8 cellular contexts compared by ENCODE assay signal in genomic region chr12:57782608-57783465, GRCh38. TPM values are rescaled to one million over a fixed set of nuclear protein-coding genes. Genes with fewer than 3 reads are reported as not detected.
DNase-seq lines count a peak whose midpoint lies in the region; ATAC-seq and TF ChIP-seq lines count a peak whose summit lies in the region.

Gene TSFM (plus strand): TSS chr12:57782787. CDS start chr12:57782802, 15 bp downstream.

- peaks cover 0 to 52% (median 24%) of the 10 kb centered on the region in 9 donors for H3K36me3 ChIP-seq in heart right ventricle

- peak within 1 kb of the TSS; percentile 100 for H3K4me3 Mint-ChIP-seq in progenitor cell of endocrine pancreas (ENCODE audit: low read depth)

- DNase-seq in NCI-H1417 treated with DMSO at 0.1 percent for 48 hours (lab: John Stamatoyannopoulos, UW) (peak; percentile 69), SW480 (ENCODE audit: low spot score) (peak; percentile 90), heart right ventricle (peak; percentile 98 to 99), progenitor cell of endocrine pancreas (ENCODE audit: low spot score, unreplicated experiment) (peak; percentile 93), ureter (ENCODE audit: low spot score) (peak; percentile 96)

- no peaks in the 10 kb centered on the region for H3K9me3 Mint-ChIP-seq in progenitor cell of endocrine pancreas (ENCODE audit: low read depth)

- peaks cover 11% of the 10 kb centered on the region for H3K36me3 Mint-ChIP-seq in progenitor cell of endocrine pancreas (ENCODE audit: insufficient read depth)

- no peaks in the 10 kb centered on the region for H3K27me3 ChIP-seq in heart right ventricle

- WGBS in adipose tissue, 3 donors, result 0 to 2% (median 1%) methylated on average over 45 of the region's 45 CpGs
- WGBS in heart right ventricle, 2 donors, result 1 to 2% methylated on average over 45 of the region's 45 CpGs

- TF ChIP-seq CTCF in GM12875 (IDR thresholded peaks at IDR 0.05; ENCODE audit: borderline replicate concordance, insufficient read depth, low read depth, low read length), result peak; percentile 91
- TF ChIP-seq CTCF in heart right ventricle (IDR thresholded peaks at IDR 0.05), result peak; percentile 86 to 96 (median 93)
- TF ChIP-seq CTCF in progenitor cell of endocrine pancreas (IDR thresholded peaks at IDR 0.05; ENCODE audit: unreplicated experiment), result peak; percentile 99

- peak; percentile 88 for ATAC-seq in HG02798 (IDR thresholded peaks at IDR 0.05; ENCODE audit: poor library complexity, unreplicated experiment)
- peak; percentile 91 to 97 (median 92) for ATAC-seq in heart right ventricle

- peak within 1 kb of the TSS; percentile 96 for H3K27ac Mint-ChIP-seq in progenitor cell of endocrine pancreas

- H3K4me3 ChIP-seq in GM12875 (ENCODE audit: low read depth, low read length) (peak within 1 kb of the TSS; percentile 66), heart right ventricle (peak within 1 kb of the TSS; percentile 64 to 99 (median 90))

- H3K9me3 ChIP-seq in heart right ventricle, result no peaks in the 10 kb centered on the region

- peaks cover 12% of the 10 kb centered on the region for H3K4me1 Mint-ChIP-seq in progenitor cell of endocrine pancreas (ENCODE audit: low read depth)

- H3K27ac ChIP-seq in adipose tissue (ENCODE audit: low read depth, low read length) (no peak within 1 kb of the TSS), heart right ventricle (peak within 1 kb of the TSS in 9 of 10 donors; percentile 6 to 90 (median 68))

- no peaks in the 10 kb centered on the region for H3K27me3 Mint-ChIP-seq in progenitor cell of endocrine pancreas

- intact Hi-C loops in heart right ventricle (cut with DNase I), result loop anchor here in 5 of 10 donors (1.0 to 5.0 kb wide), 3 partner anchors 122 to 124 kb away; no protein-coding TSS in a partner anchor

- H3K4me1 ChIP-seq in heart right ventricle, result peaks cover 0 to 38% (median 17%) of the 10 kb centered on the region in 9 donors

RNA-seq across cellular contexts. Expression of gene TSFM, which starts in this region (rescaled TPM):
- 10 to 100 TPM; 14.4 to 32.6 (median 23.8) TPM for polyA plus RNA-seq in adipose tissue
- 10 to 100 TPM; 41.2 to 70.6 (median 52.6) TPM for total RNA-seq in heart right ventricle
- polyA plus RNA-seq in heart right ventricle, result 10 to 100 TPM; 22.9 to 58.0 TPM
- 25.7 and 30.0 TPM in 2 replicates for total RNA-seq in progenitor cell of endocrine pancreas
- total RNA-seq in ureter, result 32.9 TPM
